In genomic region chr2:174410039-174410438, GRCh38 we compare ENCODE assay signal across 8 cellular contexts. TPM values are rescaled to one million over a fixed set of nuclear protein-coding genes. Genes with fewer than 3 reads are reported as not detected.
DNase-seq lines count a peak whose midpoint lies in the region; ATAC-seq, FAIRE-seq and TF ChIP-seq lines count a peak whose summit lies in the region.
"Not testable (repeated sequence)": the region's sequence is repeated elsewhere in the genome, so short reads cannot be mapped to it uniquely, and the experiment has no call there.

No MANE protein-coding gene starts in this region.

- CTCF ChIA-PET in Calu3 (lab: Charles Lee); H1 (lab: Charles Lee; ENCODE audit: partially characterized antibody): not testable (repeated sequence)

- TF ChIP-seq POLR2A in H1 (IDR thresholded peaks at IDR 0.05; ENCODE audit: control extremely low read depth in 1 of 2, low read depth in 2 of 2, low read length in 2 of 2), result not testable (repeated sequence)

- not testable (repeated sequence) for H3K27me3 Mint-ChIP-seq in Calu3 (ENCODE audit: unreplicated experiment); activated T-cell treated with anti-CD3 and anti-CD28 coated beads, Interleukin-2, amount 50 U/mL, for 24 hours; nephron (ENCODE audit: low read depth)

- not testable (repeated sequence) for TF ChIP-seq CTCF in Calu3 (IDR thresholded peaks at IDR 0.05; ENCODE audit: unreplicated experiment); H1 (IDR thresholded peaks at IDR 0.05; ENCODE audit: control extremely low read depth in 1 of 3, insufficient read depth in 1 of 3, low read depth in 1 of 3, low read length in 3 of 3); cardiac muscle cell (IDR thresholded peaks at IDR 0.05; ENCODE audit: low read depth, low read length); nephron (IDR thresholded peaks at IDR 0.05; ENCODE audit: unreplicated experiment in 3 of 3)

- intact Hi-C loops in Calu3 (cut with micrococcal nuclease; ENCODE audit: unreplicated experiment), result not testable (repeated sequence)

- WGBS in H1 (ENCODE audit: extremely low coverage in 1 of 2, insufficient coverage in 1 of 2, insufficient read length in 1 of 2, insufficient replicate concordance in 2 of 2, low coverage in 1 of 2, low lambda C conversion rate in 2 of 2, missing lambda C conversion rate in 1 of 2), 2 experiments, result 55% methylated on average over 3 of the region's 31 CpGs; no CpG with 5 or more reads in 1 of the 2 experiments

- peaks cover 15% of the 10 kb centered on the region for H3K36me3 Mint-ChIP-seq in Calu3 (ENCODE audit: insufficient read depth, unreplicated experiment)
- peaks cover 29% of the 10 kb centered on the region for H3K36me3 Mint-ChIP-seq in activated T-cell treated with anti-CD3 and anti-CD28 coated beads, Interleukin-2, amount 50 U/mL, for 24 hours (ENCODE audit: low read depth)
- H3K36me3 Mint-ChIP-seq in nephron (ENCODE audit: low read depth), result peaks cover 26% of the 10 kb centered on the region
- H3K36me3 Mint-ChIP-seq in stimulated activated effector memory CD8-positive, alpha-beta T cell treated with anti-CD3 and anti-CD28 coated beads, Interleukin-12 subunit alpha, Interleukin-12 subunit beta, amount 100 ng/mL, for 72 hours, result not testable (repeated sequence)

- not testable (repeated sequence) for H3K4ac ChIP-seq in H1 (replicated peaks; ENCODE audit: insufficient read length, low read depth, low read length)

- H3K18ac ChIP-seq in H1 (ENCODE audit: extremely low read depth, low read length), result not testable (repeated sequence)

- not testable (repeated sequence) for H3K79me2 ChIP-seq in H1 (ENCODE audit: control insufficient read depth in 1 of 2, insufficient read depth in 2 of 2, low read length in 2 of 2)

- H3K4me3 ChIP-seq in NT2/D1 (ENCODE audit: insufficient read length, low read depth) (peak overlapping the region; percentile 43), H1 (ENCODE audit: extremely low read depth in 1 of 4, insufficient read depth in 2 of 4, low read depth in 3 of 4, low read length in 4 of 4) (peak overlapping the region; percentile 40 to 71 (median 45); a peak in 5 of 8 replicates), cardiac muscle cell (peak overlapping the region; percentile 55), iPS-20b (ENCODE audit: low read length) (peak overlapping the region; percentile 74)

- not testable (repeated sequence) for ATAC-seq in stimulated activated effector memory CD8-positive, alpha-beta T cell treated with anti-CD3 and anti-CD28 coated beads, Interleukin-12 subunit alpha, Interleukin-12 subunit beta, amount 100 ng/mL, for 72 hours

- H4K5ac ChIP-seq in H1 (ENCODE audit: insufficient read length, low read depth, low read length), result not testable (repeated sequence)

- H3K4me3 Mint-ChIP-seq in Calu3 (ENCODE audit: low read depth, unreplicated experiment), result peak overlapping the region; percentile 66
- H3K4me3 Mint-ChIP-seq in activated T-cell treated with anti-CD3 and anti-CD28 coated beads, Interleukin-2, amount 50 U/mL, for 24 hours, result peak overlapping the region; percentile 20
- H3K4me3 Mint-ChIP-seq in nephron, result peak overlapping the region; percentile 84 to 90 (median 87)
- H3K4me3 Mint-ChIP-seq in stimulated activated effector memory CD8-positive, alpha-beta T cell treated with anti-CD3 and anti-CD28 coated beads, Interleukin-12 subunit alpha, Interleukin-12 subunit beta, amount 100 ng/mL, for 72 hours, result not testable (repeated sequence)

- FAIRE-seq in H1 (lab: Jason Lieb, UNC), result not testable (repeated sequence)

- not testable (repeated sequence) for H4K91ac ChIP-seq in H1 (replicated peaks; ENCODE audit: insufficient read length, low read length)

- TF ChIP-seq EP300 in H1 (IDR thresholded peaks at IDR 0.05; ENCODE audit: borderline replicate concordance in 1 of 2, low read depth in 2 of 2, low read length in 2 of 2), result not testable (repeated sequence)

- H3K36me3 ChIP-seq in NT2/D1 (ENCODE audit: insufficient read depth, insufficient read length, low read length); H1 (ENCODE audit: control insufficient read depth in 2 of 4, insufficient read depth in 4 of 4, low read length in 3 of 4); cardiac muscle cell; iPS-20b (ENCODE audit: insufficient read depth, low read depth, low read length): not testable (repeated sequence)

- not testable (repeated sequence) for BruUV-seq in Calu3 (replicated peaks; lab: Mats Ljungman, UMichigan)

- H3K9me3 Mint-ChIP-seq in Calu3 (ENCODE audit: low read depth, unreplicated experiment); activated T-cell treated with anti-CD3 and anti-CD28 coated beads, Interleukin-2, amount 50 U/mL, for 24 hours; nephron; stimulated activated effector memory CD8-positive, alpha-beta T cell treated with anti-CD3 and anti-CD28 coated beads, Interleukin-12 subunit alpha, Interleukin-12 subunit beta, amount 100 ng/mL, for 72 hours: not testable (repeated sequence)

- TF ChIP-seq RAD21 in H1 (IDR thresholded peaks at IDR 0.05 in 1 of 2, conservative IDR thresholded peaks at IDR 0.05 in 1 of 2; ENCODE audit: low read depth in 2 of 2, low read length in 2 of 2), result not testable (repeated sequence)

- not testable (repeated sequence) for H3K27me3 ChIP-seq in NT2/D1 (ENCODE audit: insufficient read depth, insufficient read length); H1 (replicated peaks in 1 of 4; ENCODE audit: control insufficient read depth in 3 of 4, extremely low read depth in 1 of 4, insufficient read depth in 3 of 4, low read length in 3 of 4); cardiac muscle cell; iPS-20b (ENCODE audit: insufficient read depth, low read length)

- not testable (repeated sequence) for H3K23ac ChIP-seq in H1 (ENCODE audit: insufficient read length)

- not testable (repeated sequence) for H4K8ac ChIP-seq in H1 (ENCODE audit: extremely low read depth, insufficient read depth, low read length)

- H3K56ac ChIP-seq in H1 (replicated peaks; ENCODE audit: insufficient read length, low read depth, low read length), result not testable (repeated sequence)

- H3K27ac ChIP-seq in H1 (ENCODE audit: low read depth, low read length); iPS-20b (ENCODE audit: low read length): not testable (repeated sequence)
- H3K27ac ChIP-seq in cardiac muscle cell, result peak overlapping the region; percentile 88

- H3K27ac Mint-ChIP-seq in Calu3 (ENCODE audit: unreplicated experiment) (peak overlapping the region; percentile 83), nephron (peak overlapping the region; percentile 63 to 92 (median 70))
- H3K27ac Mint-ChIP-seq in activated T-cell treated with anti-CD3 and anti-CD28 coated beads, Interleukin-2, amount 50 U/mL, for 24 hours, result not testable (repeated sequence)
- peak overlapping the region; percentile 45 for H3K27ac Mint-ChIP-seq in stimulated activated effector memory CD8-positive, alpha-beta T cell treated with anti-CD3 and anti-CD28 coated beads, Interleukin-12 subunit alpha, Interleukin-12 subunit beta, amount 100 ng/mL, for 72 hours

- H2BK120ac ChIP-seq in H1 (replicated peaks; ENCODE audit: low read depth, low read length), result not testable (repeated sequence)

- H3K9me3 ChIP-seq in NT2/D1 (ENCODE audit: insufficient read depth, low read length); H1 (ENCODE audit: insufficient read depth in 2 of 2, low read depth in 1 of 2, low read length in 1 of 2); cardiac muscle cell (ENCODE audit: low read depth); iPS-20b (ENCODE audit: insufficient read depth, low read depth, low read length): not testable (repeated sequence)

- not testable (repeated sequence) for H2AFZ ChIP-seq in H1 (ENCODE audit: low read length)

- not testable (repeated sequence) for H2BK12ac ChIP-seq in H1 (ENCODE audit: low read depth, low read length)

- peak; percentile 14 for DNase-seq in Calu3
- not testable (repeated sequence) for DNase-seq in NT2/D1 (ENCODE audit: low read depth, low spot score); activated T-cell treated with anti-CD3 and anti-CD28 coated beads, Interleukin-2, amount 50 U/mL, for 24 hours; H1 (ENCODE audit: low read depth in 1 of 2, low spot score in 2 of 2); cardiac muscle cell (ENCODE audit: low read depth in 1 of 2, low spot score in 1 of 2); stimulated activated effector memory CD8-positive, alpha-beta T cell treated with anti-CD3 and anti-CD28 coated beads, Interleukin-12 subunit alpha, Interleukin-12 subunit beta, amount 100 ng/mL, for 72 hours (ENCODE audit: low spot score in 2 of 2)

- not testable (repeated sequence) for H3K4me1 ChIP-seq in NT2/D1 (ENCODE audit: insufficient read depth, insufficient read length); H1 (replicated peaks in 1 of 4; ENCODE audit: control insufficient read depth in 3 of 4, insufficient read depth in 4 of 4, low read length in 3 of 4); cardiac muscle cell (ENCODE audit: low read depth); iPS-20b (ENCODE audit: insufficient read depth, low read length)

- H3K23me2 ChIP-seq in H1 (ENCODE audit: low read depth, low read length), result not testable (repeated sequence)

- H3K14ac ChIP-seq in H1 (ENCODE audit: insufficient read length), result not testable (repeated sequence)

- H3K79me1 ChIP-seq in H1 (ENCODE audit: low read depth, low read length), result not testable (repeated sequence)

- not testable (repeated sequence) for H2BK5ac ChIP-seq in H1 (ENCODE audit: low read depth, low read length)

- H2BK15ac ChIP-seq in H1 (ENCODE audit: low read length), result not testable (repeated sequence)

- POLR2A ChIA-PET in H1 (lab: Charles Lee; ENCODE audit: partially characterized antibody), result interaction anchor here (1.6 kb wide), 2 partner anchors 8 to 15 kb away, joined by 3 to 8 read pairs; partner anchors contain the start of gene SCRN3

- not testable (repeated sequence) for H2BK20ac ChIP-seq in H1 (ENCODE audit: low read length)

- not testable (repeated sequence) for H3K9ac ChIP-seq in NT2/D1 (ENCODE audit: insufficient read length, low read depth); H1 (replicated peaks in 1 of 4; ENCODE audit: extremely low read depth in 1 of 4, low read depth in 3 of 4, low read length in 3 of 4)
- H3K9ac ChIP-seq in iPS-20b (ENCODE audit: low read depth, low read length), result peak overlapping the region; percentile 76

- H4K20me1 ChIP-seq in H1 (replicated peaks in 1 of 2; ENCODE audit: control insufficient read depth in 1 of 2, insufficient read depth in 2 of 2, low read length in 2 of 2), result not testable (repeated sequence)

- not testable (repeated sequence) for H2AK5ac ChIP-seq in H1 (ENCODE audit: low read depth, low read length)

- peak overlapping the region; percentile 62 to 93; a peak in 3 of 4 replicates for H3K4me2 ChIP-seq in H1 (ENCODE audit: insufficient read depth in 1 of 2, low read depth in 2 of 2, low read length in 2 of 2)

- H3K4me1 Mint-ChIP-seq in Calu3 (ENCODE audit: low read depth, unreplicated experiment); activated T-cell treated with anti-CD3 and anti-CD28 coated beads, Interleukin-2, amount 50 U/mL, for 24 hours (ENCODE audit: low read depth); nephron; stimulated activated effector memory CD8-positive, alpha-beta T cell treated with anti-CD3 and anti-CD28 coated beads, Interleukin-12 subunit alpha, Interleukin-12 subunit beta, amount 100 ng/mL, for 72 hours: not testable (repeated sequence)

RNA-seq across cellular contexts. Expression of gene SCRN3, which starts 14.5 kb away (rescaled TPM):
- total RNA-seq in Calu3 (2022) (25.6 and 31.5 TPM in 2 replicates), cardiac muscle cell (38.5 and 42.1 TPM in 2 replicates)
- 6.8 and 7.4 TPM in 2 replicates for total RNA-seq in H1 (2021; fragmentation: NEBNext Ultra II Directional; extraction: Animal tissue kit (Norgen Biotek cat#: 25700))
- polyA plus RNA-seq in H1 (2011; rRNA removed) (7.8 TPM in 2 replicates), cardiac muscle cell (23.5 and 35.0 TPM in 2 replicates)
- 8.5 TPM for polyA plus RNA-seq in H1 (2011; cell fraction: cytosol; rRNA removed)
- polyA plus RNA-seq in H1 (2011; cell fraction: nucleus; rRNA removed), result 5.0 TPM
- 3.8 to 7.0 TPM (median 4.7 TPM) in 4 replicates for polyA plus RNA-seq in H1 (2012, experiment 1 of 2)
- 1.6 TPM for polyA plus RNA-seq in H1 (2012, experiment 2 of 2)
- polyA plus RNA-seq in H1 (2013, experiment 1 of 2), result 7.6 TPM
- polyA plus RNA-seq in H1 (2013, experiment 2 of 2), result 7.2 TPM
- 5.4 and 8.1 TPM in 2 replicates for polyA minus RNA-seq in H1 (2011; rRNA and poly(A)+ RNA removed)
- 3.6 TPM for polyA minus RNA-seq in H1 (2011; cell fraction: cytosol; rRNA and poly(A)+ RNA removed)
- 22.1 TPM for polyA minus RNA-seq in H1 (2011; cell fraction: nucleus; rRNA and poly(A)+ RNA removed)
